ENCODE assay signal across 9 cellular contexts in the genomic region with DNA sequence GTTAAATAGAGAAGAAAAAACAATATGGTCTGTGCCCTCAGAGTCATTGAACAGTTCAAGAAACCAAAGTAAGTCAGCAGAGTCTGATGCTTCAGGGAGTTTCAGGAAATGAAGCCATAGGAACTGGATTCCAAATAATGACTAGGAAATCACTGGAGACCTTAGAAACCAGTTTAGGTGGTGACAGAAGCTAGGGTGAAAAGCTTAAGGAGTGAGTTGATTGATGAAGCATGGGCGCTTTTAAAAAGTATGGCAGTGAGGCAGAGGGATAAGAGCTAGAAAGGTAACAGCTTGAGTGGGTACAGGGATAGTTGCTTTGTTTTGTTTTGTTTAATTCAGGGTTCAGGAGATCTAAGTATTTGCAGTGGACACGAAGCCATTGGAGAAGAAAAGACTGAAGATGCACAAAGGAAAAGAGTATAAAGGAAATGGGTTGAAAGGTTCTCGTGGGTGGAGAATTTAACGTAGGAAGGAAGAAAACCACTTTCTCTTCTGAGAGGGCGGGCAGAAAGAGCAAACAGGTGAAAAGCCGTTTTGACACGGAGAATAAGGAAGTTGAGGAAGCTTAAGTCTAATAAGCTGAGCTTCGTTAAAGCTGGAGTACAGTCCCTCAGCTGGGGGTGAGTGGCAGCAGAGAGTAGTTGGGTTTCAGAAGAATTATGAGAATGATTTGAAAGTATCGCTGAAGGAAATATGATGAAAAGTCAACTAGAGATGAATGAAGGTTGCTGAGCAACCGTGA. TPM values are rescaled to one million over a fixed set of nuclear protein-coding genes. Genes with fewer than 3 reads are reported as not detected.
DNase-seq lines count a peak whose midpoint lies in the region; ATAC-seq and TF ChIP-seq lines count a peak whose summit lies in the region.
"Had no signal": no experiment of that assay in that cellular context is flagged by ENCODE, and none has a peak within 500 bp of the region (broad histone marks: within the 10 kb centered on the region; RNA-seq: fewer than 3 reads in every experiment).

No MANE protein-coding gene starts in this region.

- H3F3A ChIP-seq in GM23248 (ENCODE audit: insufficient read depth) = 0 out of 2 replicates have a peak, but pooled peaks cover 3% of the 10 kb centered on the region

- intact Hi-C loops in mucosa of descending colon (cut with DNase I, micrococcal nuclease) = no loop called here

- in situ Hi-C loops in GM23248 (cut with MboI) = no loop called here

- H3K4me3 Mint-ChIP-seq in CD8-positive, alpha-beta memory T cell = peak overlapping the region; percentile 53 to 90 (median 85)
- H3K4me3 Mint-ChIP-seq in IgD-negative memory B cell = peak overlapping the region; percentile 44 to 96 (median 85)
- H3K4me3 Mint-ChIP-seq in activated CD4-positive, alpha-beta memory T cell treated with anti-CD3 and anti-CD28 coated beads, Interleukin-2, amount 10 ng/mL, durations not matched to agents 7 days and 5 days = peak overlapping the region; percentile 72

- peaks cover 45 to 56% (median 55%) of the 10 kb centered on the region in 3 donors for H3K4me1 Mint-ChIP-seq in CD8-positive, alpha-beta memory T cell
- H3K4me1 Mint-ChIP-seq in IgD-negative memory B cell = peaks cover 39 to 55% (median 41%) of the 10 kb centered on the region in 3 donors
- H3K4me1 Mint-ChIP-seq in activated CD4-positive, alpha-beta memory T cell treated with anti-CD3 and anti-CD28 coated beads, Interleukin-2, amount 10 ng/mL, durations not matched to agents 7 days and 5 days = peaks cover 23% of the 10 kb centered on the region

- POLR2A ChIA-PET in CD8-positive, alpha-beta memory T cell (lab: Charles Lee) = interaction anchor here (0.6 to 0.8 kb wide), 2 partner anchors 139 to 300 kb away, joined by 3 read pairs; no protein-coding TSS in a partner anchor
- POLR2A ChIA-PET in activated CD4-positive, alpha-beta memory T cell treated with anti-CD3 and anti-CD28 coated beads, Interleukin-2, amount 10 ng/mL, durations not matched to agents 7 days and 5 days (lab: Charles Lee) = interaction anchor here (0.9 to 2.5 kb wide), 8 partner anchors 8 to 39 kb away, joined by 3 to 14 read pairs (median 4); a partner anchor contains a TSS

- H4K20me1 ChIP-seq in GM23248 (ENCODE audit: insufficient read depth) = no peaks in the 10 kb centered on the region; the same call in 1 of the 2 replicates

- H3K4me3 ChIP-seq in CD8-positive, alpha-beta memory T cell (ENCODE audit: low read length) = peak overlapping the region; percentile 10
- H3K4me3 ChIP-seq in mucosa of descending colon (no peak overlapping the region), GM23248 (no peak overlapping the region)

- WGBS in GM23248 (ENCODE audit: low coverage in 1 of 2, low lambda C conversion rate in 2 of 2, missing lambda C conversion rate in 2 of 2), 2 experiments = 84 to 87% methylated on average over 10 of the region's 10 CpGs

- CTCF ChIA-PET in CD8-positive, alpha-beta memory T cell (lab: Charles Lee) = interaction anchor here (1.4 to 1.7 kb wide), 2 partner anchors 17 to 39 kb away, joined by 4 read pairs; a partner anchor contains a TSS
- CTCF ChIA-PET in activated CD4-positive, alpha-beta memory T cell treated with anti-CD3 and anti-CD28 coated beads, Interleukin-2, amount 10 ng/mL, durations not matched to agents 7 days and 5 days (lab: Charles Lee) = interaction anchor here (1.5 to 1.8 kb wide), 2 partner anchors 14 to 52 kb away, joined by 3 to 11 read pairs; no protein-coding TSS in a partner anchor

- no peak overlapping the region for H3K27ac ChIP-seq in CD8-positive, alpha-beta memory T cell (ENCODE audit: low read depth, low read length)
- H3K27ac ChIP-seq in GM23248 = no peak overlapping the region

- no peaks in the 10 kb centered on the region for H3K27me3 ChIP-seq in CD8-positive, alpha-beta memory T cell (ENCODE audit: insufficient read depth, low read length, poor library complexity, severe bottlenecking)
- H3K27me3 ChIP-seq in GM23248 (replicated peaks; ENCODE audit: insufficient read depth) = no peaks in the 10 kb centered on the region

- peak; percentile 74 for ATAC-seq in mucosa of descending colon
- no peak for ATAC-seq in GM18909 (IDR thresholded peaks at IDR 0.05; ENCODE audit: poor library complexity, unreplicated experiment)

- peaks cover 92% of the 10 kb centered on the region for H3K79me2 ChIP-seq in GM23248 (ENCODE audit: insufficient read depth)

- H3K27ac Mint-ChIP-seq in CD8-positive, alpha-beta memory T cell = peak overlapping the region; percentile 67 to 94 (median 92)
- peak overlapping the region; percentile 36 to 95 (median 55) for H3K27ac Mint-ChIP-seq in IgD-negative memory B cell
- H3K27ac Mint-ChIP-seq in activated CD4-positive, alpha-beta memory T cell treated with anti-CD3 and anti-CD28 coated beads, Interleukin-2, amount 10 ng/mL, durations not matched to agents 7 days and 5 days = peak overlapping the region; percentile 79

- H3K27me3 Mint-ChIP-seq in CD8-positive, alpha-beta memory T cell = peaks cover 0 to 2% of the 10 kb centered on the region in 2 donors
- no peaks in the 10 kb centered on the region for H3K27me3 Mint-ChIP-seq in IgD-negative memory B cell
- H3K27me3 Mint-ChIP-seq in activated CD4-positive, alpha-beta memory T cell treated with anti-CD3 and anti-CD28 coated beads, Interleukin-2, amount 10 ng/mL, durations not matched to agents 7 days and 5 days = no peaks in the 10 kb centered on the region

- peak in 2 of 5 donors; percentile 41 to 66 for DNase-seq in CD8-positive, alpha-beta memory T cell
- no peak for DNase-seq in activated CD4-positive, alpha-beta memory T cell treated with anti-CD3 and anti-CD28 coated beads, Interleukin-2, amount 10 ng/mL, durations not matched to agents 7 days and 5 days
- DNase-seq in mucosa of descending colon (peak in 1 of 3 donors; percentile 49), NCI-H128 (lab: John Stamatoyannopoulos, UW; ENCODE audit: unreplicated experiment) (no peak), DMS153 treated with DMSO at 0.1 percent for 48 hours (lab: John Stamatoyannopoulos, UW; ENCODE audit: unreplicated experiment) (no peak), GM23248 (no peak)
- DNase-seq: NCI-H1694 treated with DMSO at 0.1 percent for 48 hours had no signal

- no peak overlapping the region for H2AFZ ChIP-seq in GM23248

- peaks cover 51% of the 10 kb centered on the region for H3K4me1 ChIP-seq in CD8-positive, alpha-beta memory T cell (ENCODE audit: insufficient read depth, low read length)
- peaks cover 24% of the 10 kb centered on the region for H3K4me1 ChIP-seq in mucosa of descending colon (ENCODE audit: low read depth)
- peaks cover 10% of the 10 kb centered on the region for H3K4me1 ChIP-seq in GM23248 (ENCODE audit: insufficient read depth)

- H3K36me3 Mint-ChIP-seq in CD8-positive, alpha-beta memory T cell = peaks cover 0 to 12% (median 11%) of the 10 kb centered on the region in 3 donors
- peaks cover 2% of the 10 kb centered on the region for H3K36me3 Mint-ChIP-seq in IgD-negative memory B cell
- H3K36me3 Mint-ChIP-seq in activated CD4-positive, alpha-beta memory T cell treated with anti-CD3 and anti-CD28 coated beads, Interleukin-2, amount 10 ng/mL, durations not matched to agents 7 days and 5 days (ENCODE audit: low read depth) = peaks cover 3% of the 10 kb centered on the region

- no peaks in the 10 kb centered on the region for H3K9me2 ChIP-seq in GM23248 (ENCODE audit: insufficient read depth)

- no peak for TF ChIP-seq CTCF in mucosa of descending colon (IDR thresholded peaks at IDR 0.05)

- H3K9me3 Mint-ChIP-seq in CD8-positive, alpha-beta memory T cell = no peaks in the 10 kb centered on the region
- no peaks in the 10 kb centered on the region for H3K9me3 Mint-ChIP-seq in IgD-negative memory B cell
- no peaks in the 10 kb centered on the region for H3K9me3 Mint-ChIP-seq in activated CD4-positive, alpha-beta memory T cell treated with anti-CD3 and anti-CD28 coated beads, Interleukin-2, amount 10 ng/mL, durations not matched to agents 7 days and 5 days

- no peaks in the 10 kb centered on the region for H3K36me3 ChIP-seq in CD8-positive, alpha-beta memory T cell (ENCODE audit: insufficient read depth, low read length)
- no peaks in the 10 kb centered on the region for H3K36me3 ChIP-seq in mucosa of descending colon (ENCODE audit: low read depth)
- no peaks in the 10 kb centered on the region for H3K36me3 ChIP-seq in GM23248 (ENCODE audit: low read depth)

- H3K9ac ChIP-seq in GM23248 = no peak overlapping the region

- H3K4me2 ChIP-seq in GM23248 (ENCODE audit: unreplicated experiment) = no peak overlapping the region

- H3K9me3 ChIP-seq in CD8-positive, alpha-beta memory T cell (ENCODE audit: low read length) = no peaks in the 10 kb centered on the region
- no peaks in the 10 kb centered on the region for H3K9me3 ChIP-seq in mucosa of descending colon
- H3K9me3 ChIP-seq in GM23248 (ENCODE audit: low read depth) = no peaks in the 10 kb centered on the region

RNA-seq across cellular contexts. Expression of a gene that starts 14.8 kb away (rescaled TPM):
- 10 to 100 TPM; 40.0 to 42.2 TPM for total RNA-seq in CD8-positive, alpha-beta memory T cell
- polyA plus RNA-seq in CD8-positive, alpha-beta memory T cell = 50.4 TPM
- polyA plus RNA-seq in IgD-negative memory B cell (53.3 TPM), GM23248 (2016; fragmentation: Nextera tagmentation; extraction: Ambion mirVana) (47.6 and 48.2 TPM in 2 replicates)
- total RNA-seq in activated CD4-positive, alpha-beta memory T cell treated with anti-CD3 and anti-CD28 coated beads, Interleukin-2, amount 10 ng/mL, durations not matched to agents 7 days and 5 days = 10 to 100 TPM; 70.0 to 72.2 TPM
- 100 to 1,000 TPM in 2 of 3 donors, 10 to 100 TPM in 1; 89.8 to 128 (median 108) TPM for total RNA-seq in mucosa of descending colon
- total RNA-seq in GM23248 (2014; rRNA removed; shearing (Covaris generic)) = 40.8 and 45.2 TPM in 2 replicates

RNA-seq across cellular contexts. Expression of a gene that starts 38.9 kb away (rescaled TPM):
- 100 to 1,000 TPM; 151 to 154 TPM for total RNA-seq in CD8-positive, alpha-beta memory T cell
- 90.0 TPM for polyA plus RNA-seq in CD8-positive, alpha-beta memory T cell
- polyA plus RNA-seq in IgD-negative memory B cell (44.5 TPM), GM23248 (2016; fragmentation: Nextera tagmentation; extraction: Ambion mirVana) (70.8 and 72.5 TPM in 2 replicates)
- 100 to 1,000 TPM in 1 of 2 experiments, 10 to 100 TPM in 1; 95.0 to 105 TPM for total RNA-seq in activated CD4-positive, alpha-beta memory T cell treated with anti-CD3 and anti-CD28 coated beads, Interleukin-2, amount 10 ng/mL, durations not matched to agents 7 days and 5 days
- total RNA-seq in mucosa of descending colon = 10 to 100 TPM; 34.0 to 48.1 (median 42.8) TPM
- total RNA-seq in GM23248 (2014; rRNA removed; shearing (Covaris generic)) = 108 and 123 TPM in 2 replicates
